In the genomic region with DNA sequence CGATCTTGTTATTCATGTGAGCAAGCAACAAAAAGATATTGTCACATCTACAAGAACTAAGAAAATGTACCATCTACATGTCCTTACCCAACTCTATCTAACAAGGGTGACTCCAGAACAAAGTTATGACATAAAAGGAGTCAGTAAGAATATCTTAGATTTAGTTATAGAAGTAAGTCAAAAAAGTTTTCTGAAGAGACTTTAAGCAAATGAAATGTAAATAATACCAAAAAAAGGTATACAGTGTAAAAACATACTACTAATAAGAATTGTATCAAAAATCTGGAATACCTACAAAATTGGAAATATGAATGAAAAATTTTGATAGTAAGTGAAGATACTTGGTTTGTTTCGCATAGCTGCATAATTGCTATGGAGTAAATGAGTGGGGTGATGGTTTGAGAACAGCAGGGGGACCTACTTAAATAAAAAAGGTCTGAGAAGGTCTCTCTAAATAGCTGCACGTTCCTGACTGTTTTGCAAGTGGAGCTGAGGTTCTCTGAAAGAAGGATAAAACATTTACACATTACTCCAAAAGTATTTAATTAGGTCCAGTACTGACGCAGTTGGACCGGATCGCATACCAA, we compare ENCODE assay signal across 9 cellular contexts. TPM values are rescaled to one million over a fixed set of nuclear protein-coding genes. Genes with fewer than 3 reads are reported as not detected.
DNase-seq lines count a peak whose midpoint lies in the region; ATAC-seq, FAIRE-seq and TF ChIP-seq lines count a peak whose summit lies in the region.
"Had no signal": no experiment of that assay in that cellular context is flagged by ENCODE, and none has a peak within 500 bp of the region (broad histone marks: within the 10 kb centered on the region; RNA-seq: fewer than 3 reads in every experiment).

No MANE protein-coding gene starts in this region.

- 64 to 69% (median 68%) methylated on average over 6 of the region's 6 CpGs for WGBS in stomach, 5 donors

- DNase-seq in activated T-cell treated with anti-CD3 and anti-CD28 coated beads, Interleukin-2, amount 50 U/mL, for 24 hours: no peak
- DNase-seq in activated T-cell treated with anti-CD3 and anti-CD28 coated beads, Interleukin-2, amount 50 U/mL, for 1 hour: no peak
- DNase-seq in SJSA1 (ENCODE audit: low read depth in 1 of 2, low spot score in 2 of 2) (peak in 1 of 2 experiments; percentile 1), endothelial cell of umbilical vein (ENCODE audit: low read depth, low spot score) (peak; percentile 17), stomach (no peak), SKM-1 (lab: John Stamatoyannopoulos, UW; ENCODE audit: unreplicated experiment) (no peak), cortex of kidney (lab: John Stamatoyannopoulos, UW) (no peak), Right ventricle myocardium inferior (ENCODE audit: missing footprints) (no peak)
- DNase-seq: sigmoid colon had no signal

- intact Hi-C loops in endothelial cell of umbilical vein (cut with micrococcal nuclease): loop anchor here (1.0 to 5.0 kb wide), 4 partner anchors 42 to 739 kb away; no protein-coding TSS in a partner anchor
- intact Hi-C loops in stomach (cut with DNase I; ENCODE audit: low total_unique reads): loop anchor here (5.0 kb wide), 1 partner anchor 274 kb away; no protein-coding TSS in a partner anchor
- intact Hi-C loops in Right ventricle myocardium inferior (cut with DNase I): loop anchor here (5.0 kb wide), 2 partner anchors 204 to 379 kb away; partner anchors contain the start of genes CASP3, IRF2 and PRIMPOL

- peak overlapping the region; percentile 82 for H3K4me2 ChIP-seq in endothelial cell of umbilical vein (ENCODE audit: insufficient read depth, low read length)

- BruUV-seq in endothelial cell of umbilical vein (replicated peaks; lab: Mats Ljungman, UMichigan): no TSS peak

- H2AFZ ChIP-seq in endothelial cell of umbilical vein (ENCODE audit: low read depth, low read length): peak overlapping the region; percentile 88

- H4K20me1 ChIP-seq in endothelial cell of umbilical vein (replicated peaks; ENCODE audit: control insufficient read depth, extremely low read depth, insufficient read depth, low read length): no peaks in the 10 kb centered on the region

- ATAC-seq in Right ventricle myocardium inferior: no peak

- dilution Hi-C loops in endothelial cell of umbilical vein (cut with MboI; ENCODE audit: extremely low pct_ligation_motif_present, low sequenced_read_pairs): no loop called here

- peak overlapping the region; percentile 76 for H3K4me3 Mint-ChIP-seq in activated T-cell treated with anti-CD3 and anti-CD28 coated beads, Interleukin-2, amount 50 U/mL, for 24 hours

- no peak for FAIRE-seq in endothelial cell of umbilical vein (lab: Jason Lieb, UNC)

- no peak for TF ChIP-seq EP300 in stomach (IDR thresholded peaks at IDR 0.05)

- no peaks in the 10 kb centered on the region for H3K9me3 Mint-ChIP-seq in activated T-cell treated with anti-CD3 and anti-CD28 coated beads, Interleukin-2, amount 50 U/mL, for 24 hours

- POLR2A ChIA-PET in endothelial cell of umbilical vein (lab: Charles Lee): interaction anchor here (0.8 to 0.9 kb wide), 2 partner anchors 144 to 269 kb away, joined by 3 read pairs; no protein-coding TSS in a partner anchor

- H3K4me1 ChIP-seq in SJSA1 (replicated peaks) (peaks cover 25% of the 10 kb centered on the region), endothelial cell of umbilical vein (ENCODE audit: control insufficient read depth, extremely low read depth, insufficient read depth, low read length) (peaks cover 23% of the 10 kb centered on the region), stomach (peaks cover 0 to 32% (median 9%) of the 10 kb centered on the region in 4 donors)

- H3K9ac ChIP-seq in endothelial cell of umbilical vein (replicated peaks; ENCODE audit: extremely low read depth, insufficient read depth, low read length): peak overlapping the region; percentile 62

- H3K9me3 ChIP-seq in SJSA1 (replicated peaks) (no peaks in the 10 kb centered on the region), endothelial cell of umbilical vein (replicated peaks; ENCODE audit: control insufficient read depth, insufficient read depth, low read length) (no peaks in the 10 kb centered on the region), stomach (no peaks in the 10 kb centered on the region)
- H3K9me3 ChIP-seq: sigmoid colon had no signal

- peak overlapping the region; percentile 97 for H3K27ac Mint-ChIP-seq in activated T-cell treated with anti-CD3 and anti-CD28 coated beads, Interleukin-2, amount 50 U/mL, for 24 hours

- no peak for TF ChIP-seq POLR2A in endothelial cell of umbilical vein (IDR thresholded peaks at IDR 0.05; ENCODE audit: low read depth, low read length)
- no peak for TF ChIP-seq POLR2A in stomach (IDR thresholded peaks at IDR 0.05)

- no peak for TF ChIP-seq CTCF in endothelial cell of umbilical vein (IDR thresholded peaks at IDR 0.05; ENCODE audit: extremely low read depth in 1 of 2, insufficient read depth in 1 of 2, low read depth in 1 of 2, low read length in 2 of 2)
- TF ChIP-seq CTCF in stomach (IDR thresholded peaks at IDR 0.05): no peak

- H3K27me3 Mint-ChIP-seq in activated T-cell treated with anti-CD3 and anti-CD28 coated beads, Interleukin-2, amount 50 U/mL, for 24 hours: no peaks in the 10 kb centered on the region

- CTCF ChIA-PET in endothelial cell of umbilical vein (lab: Charles Lee): interaction anchor here (1.0 to 1.4 kb wide), 6 partner anchors 9 to 381 kb away, joined by 3 to 5 read pairs (median 4); partner anchors contain the start of genes CASP3 and PRIMPOL

- H3K27me3 ChIP-seq in SJSA1 (replicated peaks): no peaks in the 10 kb centered on the region
- H3K27me3 ChIP-seq in endothelial cell of umbilical vein (ENCODE audit: control insufficient read depth in 2 of 2, insufficient read depth in 2 of 2, low read length in 2 of 2): no peaks in the 10 kb centered on the region
- no peaks in the 10 kb centered on the region for H3K27me3 ChIP-seq in stomach
- H3K27me3 ChIP-seq: sigmoid colon had no signal

- no peaks in the 10 kb centered on the region for H3K36me3 ChIP-seq in SJSA1
- H3K36me3 ChIP-seq in endothelial cell of umbilical vein (ENCODE audit: control insufficient read depth in 2 of 2, extremely low read depth in 1 of 2, insufficient read depth in 2 of 2, low read length in 2 of 2): no peaks in the 10 kb centered on the region
- H3K36me3 ChIP-seq in stomach: no peaks in the 10 kb centered on the region
- H3K36me3 ChIP-seq: sigmoid colon had no signal

- H3K79me2 ChIP-seq in endothelial cell of umbilical vein (ENCODE audit: control insufficient read depth, insufficient read depth, low read length): no peaks in the 10 kb centered on the region

- peak overlapping the region; percentile 88 for H3K27ac ChIP-seq in SJSA1
- peak overlapping the region; percentile 64 for H3K27ac ChIP-seq in endothelial cell of umbilical vein (ENCODE audit: insufficient read depth, low read depth, low read length)
- peak overlapping the region in 4 of 5 donors; percentile 70 to 85 (median 76) for H3K27ac ChIP-seq in stomach

- no peaks in the 10 kb centered on the region for H3K9me1 ChIP-seq in endothelial cell of umbilical vein (replicated peaks; ENCODE audit: control insufficient read depth, extremely low read depth, insufficient read depth, low read length)

- peaks cover 71% of the 10 kb centered on the region for H3K4me1 Mint-ChIP-seq in activated T-cell treated with anti-CD3 and anti-CD28 coated beads, Interleukin-2, amount 50 U/mL, for 24 hours (ENCODE audit: low read depth)

- H3K4me3 ChIP-seq in SJSA1 (peak overlapping the region; percentile 46), endothelial cell of umbilical vein (replicated peaks in 1 of 3; ENCODE audit: insufficient read depth in 1 of 3, low read depth in 1 of 3, low read length in 3 of 3) (peak overlapping the region in 1 of 3 experiments; percentile 13), stomach (no peak overlapping the region)

- no peaks in the 10 kb centered on the region for H3K36me3 Mint-ChIP-seq in activated T-cell treated with anti-CD3 and anti-CD28 coated beads, Interleukin-2, amount 50 U/mL, for 24 hours (ENCODE audit: low read depth)

TF ChIP-seq in endothelial cell of umbilical vein, 7 proteins besides CTCF, POLR2A, EP300 and RAD21:
- no peak for TF ChIP-seq FOS (IDR thresholded peaks at IDR 0.05; ENCODE audit: borderline replicate concordance, insufficient read depth, low read length)
- no peak for TF ChIP-seq MYC (IDR thresholded peaks at IDR 0.05; ENCODE audit: low read depth, low read length)
- TF ChIP-seq, protein P1, sequence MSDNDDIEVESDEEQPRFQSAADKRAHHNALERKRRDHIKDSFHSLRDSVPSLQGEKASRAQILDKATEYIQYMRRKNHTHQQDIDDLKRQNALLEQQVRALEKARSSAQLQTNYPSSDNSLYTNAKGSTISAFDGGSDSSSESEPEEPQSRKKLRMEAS (IDR thresholded peaks at IDR 0.05; ENCODE audit: insufficient read depth, insufficient read length): no peak

RNA-seq across cellular contexts. Expression of gene ENPP6, which starts 51.0 kb away (rescaled TPM):
- total RNA-seq in SJSA1 (2014; rRNA removed; shearing (Covaris generic)): not detected in 2 replicates
- total RNA-seq in endothelial cell of umbilical vein: not detected in 2 replicates
- not detected in 2 replicates for polyA plus RNA-seq in endothelial cell of umbilical vein
- not detected in 2 replicates for polyA plus RNA-seq in endothelial cell of umbilical vein (2011; cell fraction: cytosol; rRNA removed)
- not detected in 2 replicates for polyA plus RNA-seq in endothelial cell of umbilical vein (2011; cell fraction: nucleus; rRNA removed)
- not detected in 2 replicates for polyA plus RNA-seq in endothelial cell of umbilical vein (2012)
- not detected in 2 replicates for polyA minus RNA-seq in endothelial cell of umbilical vein
- polyA minus RNA-seq in endothelial cell of umbilical vein (2011; cell fraction: cytosol; rRNA and poly(A)+ RNA removed): not detected
- polyA minus RNA-seq in endothelial cell of umbilical vein (2011; cell fraction: nucleus; rRNA and poly(A)+ RNA removed): not detected in 2 replicates
- total RNA-seq in stomach: 1 to 10 TPM in 1 of 5 donors, not detected in 4; 3.5 TPM
- under 1 TPM; 0.25 to 0.93 (median 0.46) TPM for polyA plus RNA-seq in stomach
- total RNA-seq in Right ventricle myocardium inferior: 0.11 TPM
